11 cellular contexts compared by ENCODE assay signal in genomic region chr11:94400839-94401772, GRCh38. TPM values are rescaled to one million over a fixed set of nuclear protein-coding genes. Genes with fewer than 3 reads are reported as not detected.
DNase-seq lines count a peak whose midpoint lies in the region; ATAC-seq and TF ChIP-seq lines count a peak whose summit lies in the region.
"Had no signal": no experiment of that assay in that cellular context is flagged by ENCODE, and none has a peak within 500 bp of the region (broad histone marks: within the 10 kb centered on the region; RNA-seq: fewer than 3 reads in every experiment).

Gene GPR83, minus strand, starts transcription at chr11:94401419. Its CDS starts 172 bp downstream, at chr11:94401247.

- H3K9me3 Mint-ChIP-seq in activated T-helper 1 cell treated with anti-CD3 and anti-CD28 coated beads, Interleukin-12 subunit alpha, Interleukin-12 subunit beta, Interleukin-2, Interleukin-4 antibody, amounts not matched to agents 30 ng/mL and 10 ng/mL and 1 ng/mL, durations not matched to agents 14 hours and 24 hours and 36 hours, result no peaks in the 10 kb centered on the region

- ATAC-seq in GM19395 (IDR thresholded peaks at IDR 0.05; ENCODE audit: unreplicated experiment), result no peak
- ATAC-seq in GM21390 (IDR thresholded peaks at IDR 0.05; ENCODE audit: unreplicated experiment), result no peak

- H3K4me3 ChIP-seq in iPS-15b (ENCODE audit: low read depth, low read length) (peak within 1 kb of the TSS; percentile 68), spleen (peak within 1 kb of the TSS in 5 of 8 donors; percentile 4 to 49 (median 17))

- no peak within 1 kb of the TSS for H3K27ac Mint-ChIP-seq in activated T-helper 1 cell treated with anti-CD3 and anti-CD28 coated beads, Interleukin-12 subunit alpha, Interleukin-12 subunit beta, Interleukin-2, Interleukin-4 antibody, amounts not matched to agents 30 ng/mL and 10 ng/mL and 1 ng/mL, durations not matched to agents 14 hours and 24 hours and 36 hours
- H3K27ac Mint-ChIP-seq: activated naive CD4-positive, alpha-beta T cell treated with anti-CD3 and anti-CD28 coated beads for 36 hours had no signal

- H3K36me3 ChIP-seq in iPS-15b (ENCODE audit: control insufficient read depth, insufficient read depth, low read length) (no peaks in the 10 kb centered on the region), spleen (no peaks in the 10 kb centered on the region)

- no peak for TF ChIP-seq POLR2A in spleen (IDR thresholded peaks at IDR 0.05)

- peaks cover 46% of the 10 kb centered on the region for H3K27me3 ChIP-seq in iPS-15b (ENCODE audit: control insufficient read depth, insufficient read depth, low read length)
- H3K27me3 ChIP-seq in spleen (replicated peaks in 1 of 7), result peaks cover 0 to 52% (median 35%) of the 10 kb centered on the region in 7 donors

- H3K9ac ChIP-seq in iPS-15b (ENCODE audit: low read depth, low read length), result no peak within 1 kb of the TSS

- H3K4me3 Mint-ChIP-seq in activated T-helper 1 cell treated with anti-CD3 and anti-CD28 coated beads, Interleukin-12 subunit alpha, Interleukin-12 subunit beta, Interleukin-2, Interleukin-4 antibody, amounts not matched to agents 30 ng/mL and 10 ng/mL and 1 ng/mL, durations not matched to agents 14 hours and 24 hours and 36 hours, result peak within 1 kb of the TSS; percentile 13
- H3K4me3 Mint-ChIP-seq: activated naive CD4-positive, alpha-beta T cell treated with anti-CD3 and anti-CD28 coated beads for 36 hours had no signal

- intact Hi-C loops in activated T-helper 1 cell treated with anti-CD3 and anti-CD28 coated beads, Interleukin-12 subunit alpha, Interleukin-12 subunit beta, Interleukin-2, Interleukin-4 antibody, amounts not matched to agents 30 ng/mL and 10 ng/mL and 1 ng/mL, durations not matched to agents 14 hours and 24 hours and 36 hours (cut with micrococcal nuclease), result loop anchor here (10.0 kb wide), 1 partner anchor 916 kb away; no protein-coding TSS in a partner anchor
- intact Hi-C loops in spleen (cut with DNase I; ENCODE audit: low total_unique reads), result no loop called here

- no peak within 1 kb of the TSS for H3K27ac ChIP-seq in spleen
- H3K27ac ChIP-seq: 22Rv1, HL-60 had no signal

- 3 to 10% (median 5%) methylated on average over 42 to 73 of the region's 73 CpGs for WGBS in spleen, 5 donors

- H3K9me3 ChIP-seq in iPS-15b (ENCODE audit: control insufficient read depth, insufficient read depth, low read length) (no peaks in the 10 kb centered on the region), spleen (peaks cover 0 to 15% (median 0%) of the 10 kb centered on the region in 8 donors)

- H3K4me1 Mint-ChIP-seq in activated T-helper 1 cell treated with anti-CD3 and anti-CD28 coated beads, Interleukin-12 subunit alpha, Interleukin-12 subunit beta, Interleukin-2, Interleukin-4 antibody, amounts not matched to agents 30 ng/mL and 10 ng/mL and 1 ng/mL, durations not matched to agents 14 hours and 24 hours and 36 hours (ENCODE audit: low read depth), result peaks cover 8% of the 10 kb centered on the region

- TF ChIP-seq CTCF in spleen (IDR thresholded peaks at IDR 0.05 in 8 of 11, conservative IDR thresholded peaks at IDR 0.05 in 3 of 11), result no peak

- H3K4me1 ChIP-seq in iPS-15b (ENCODE audit: control insufficient read depth, insufficient read depth, low read length), result no peaks in the 10 kb centered on the region
- H3K4me1 ChIP-seq in spleen, result peaks cover 7 to 16% (median 10%) of the 10 kb centered on the region in 6 donors

- H3K36me3 Mint-ChIP-seq in activated T-helper 1 cell treated with anti-CD3 and anti-CD28 coated beads, Interleukin-12 subunit alpha, Interleukin-12 subunit beta, Interleukin-2, Interleukin-4 antibody, amounts not matched to agents 30 ng/mL and 10 ng/mL and 1 ng/mL, durations not matched to agents 14 hours and 24 hours and 36 hours (ENCODE audit: low read depth), result no peaks in the 10 kb centered on the region

- peak; percentile 58 for DNase-seq in DMS 273 (lab: John Stamatoyannopoulos, UW; ENCODE audit: unreplicated experiment)
- no peak for DNase-seq in DMS 273 treated with DMSO at 0.1 percent for 48 hours (lab: John Stamatoyannopoulos, UW)
- DNase-seq in activated T-helper 1 cell treated with anti-CD3 and anti-CD28 coated beads, Interleukin-12 subunit alpha, Interleukin-12 subunit beta, Interleukin-2, Interleukin-4 antibody, amounts not matched to agents 30 ng/mL and 10 ng/mL and 1 ng/mL, durations not matched to agents 14 hours and 24 hours and 36 hours (ENCODE audit: low spot score), result no peak
- no peak for DNase-seq in spleen
- DNase-seq in RPMI8226, result no peak
- DNase-seq: activated naive CD4-positive, alpha-beta T cell treated with anti-CD3 and anti-CD28 coated beads for 36 hours had no signal

- H3K27me3 Mint-ChIP-seq in activated T-helper 1 cell treated with anti-CD3 and anti-CD28 coated beads, Interleukin-12 subunit alpha, Interleukin-12 subunit beta, Interleukin-2, Interleukin-4 antibody, amounts not matched to agents 30 ng/mL and 10 ng/mL and 1 ng/mL, durations not matched to agents 14 hours and 24 hours and 36 hours (ENCODE audit: insufficient read depth), result peaks cover 28% of the 10 kb centered on the region

RNA-seq across cellular contexts. Expression of gene GPR83, which starts in this region (rescaled TPM):
- total RNA-seq in activated T-helper 1 cell treated with anti-CD3 and anti-CD28 coated beads, Interleukin-12 subunit alpha, Interleukin-12 subunit beta, Interleukin-2, Interleukin-4 antibody, amounts not matched to agents 30 ng/mL and 10 ng/mL and 1 ng/mL, durations not matched to agents 14 hours and 24 hours and 36 hours, result 0.15 TPM in 1 of 2 replicates, not detected in the other
- under 1 TPM in 6 of 7 donors, not detected in 1; 0.09 to 0.66 (median 0.19) TPM for total RNA-seq in spleen
- under 1 TPM; 0.06 to 0.19 (median 0.15) TPM for polyA plus RNA-seq in spleen
- total RNA-seq: activated naive CD4-positive, alpha-beta T cell treated with anti-CD3 and anti-CD28 coated beads for 36 hours had no signal
